ENCODE assay signal across 14 cellular contexts in the genomic region with DNA sequence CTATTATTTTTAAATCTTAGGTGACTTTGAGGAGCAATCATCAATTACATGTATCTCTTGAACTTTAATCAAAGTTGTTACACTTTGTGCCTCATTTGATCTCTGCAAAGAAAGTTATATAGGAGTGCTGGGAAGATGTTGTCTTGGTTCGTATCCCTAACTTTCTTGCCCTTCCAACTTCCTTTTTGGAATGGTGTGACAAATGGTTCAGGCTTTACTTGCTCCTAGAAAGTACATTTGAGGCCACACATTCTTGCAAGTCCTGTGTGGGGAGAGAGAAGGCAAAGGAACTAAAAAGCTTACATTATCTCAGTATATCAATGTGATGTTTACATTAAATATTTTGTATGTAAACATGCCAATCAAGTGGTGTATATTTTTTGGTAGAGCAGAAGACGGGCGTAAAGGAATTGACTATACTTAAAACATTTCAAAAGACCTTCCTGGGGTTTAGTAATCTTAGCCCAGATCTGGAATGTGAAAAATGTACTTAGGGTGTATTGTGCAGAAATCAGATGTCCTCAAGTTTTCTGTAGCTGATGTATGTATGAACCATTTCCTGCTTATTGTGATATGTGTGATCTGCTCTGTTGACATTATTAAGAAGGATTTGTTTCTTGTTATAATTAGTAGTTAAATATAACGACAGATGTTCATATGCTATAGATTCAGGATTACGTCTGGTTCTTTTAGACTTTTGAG. TPM values are rescaled to one million over a fixed set of nuclear protein-coding genes. Genes with fewer than 3 reads are reported as not detected.
DNase-seq lines count a peak whose midpoint lies in the region; ATAC-seq and TF ChIP-seq lines count a peak whose summit lies in the region.
"Had no signal": no experiment of that assay in that cellular context is flagged by ENCODE, and none has a peak within 500 bp of the region (broad histone marks: within the 10 kb centered on the region; RNA-seq: fewer than 3 reads in every experiment).

No MANE protein-coding gene starts in this region.

- TF ChIP-seq CTCF in fibroblast of lung (conservative IDR thresholded peaks at IDR 0.05 in 1 of 2, IDR thresholded peaks at IDR 0.05 in 1 of 2; ENCODE audit: low read depth in 1 of 2, low read length in 2 of 2): no peak

- DNase-seq in GM03348 (ENCODE audit: low spot score) (peak; percentile 34), fibroblast of lung (ENCODE audit: low read depth in 2 of 2) (peak; percentile 42 to 70), non-pigmented ciliary epithelial cell (ENCODE audit: low read depth) (peak; percentile 67), SKM-1 (lab: John Stamatoyannopoulos, UW; ENCODE audit: unreplicated experiment) (no peak), 8988T (no peak), HT-29 (ENCODE audit: low spot score) (no peak)
- no peak for DNase-seq in stimulated activated naive CD4-positive, alpha-beta T cell (lab: John Stamatoyannopoulos, UW)
- DNase-seq: left cardiac atrium, NCI-H1417, NCI-H446 treated with DMSO at 0.1 percent for 48 hours, OCI-M1, right cardiac atrium had no signal

- no peak overlapping the region for H3K9ac ChIP-seq in fibroblast of lung (ENCODE audit: insufficient read depth, low read length)

- H3K79me2 ChIP-seq in fibroblast of lung (ENCODE audit: control insufficient read depth, insufficient read depth, low read length): no peaks in the 10 kb centered on the region

- H4K20me1 ChIP-seq in fibroblast of lung (ENCODE audit: control insufficient read depth, extremely low read depth, insufficient read depth, low read length): no peaks in the 10 kb centered on the region

- H2AFZ ChIP-seq in fibroblast of lung (ENCODE audit: low read length): no peak overlapping the region

- peak overlapping the region; percentile 15 for H3K4me2 ChIP-seq in fibroblast of lung (ENCODE audit: extremely low read depth, insufficient read depth, low read length)

- H3K9me3 ChIP-seq in fibroblast of lung (ENCODE audit: control insufficient read depth, insufficient read depth, low read depth, low read length): no peaks in the 10 kb centered on the region

- ATAC-seq in SK-N-SH treated with all-trans-retinoic acid at 6 μM for 48 hours: peak; percentile 84
- ATAC-seq: left cardiac atrium, right cardiac atrium had no signal

- H3K4me3 ChIP-seq in fibroblast of lung (replicated peaks in 1 of 4; ENCODE audit: control extremely low read depth in 1 of 4, insufficient read depth in 1 of 4, low read depth in 3 of 4, low read length in 4 of 4): no peak overlapping the region
- H3K4me3 ChIP-seq: coronary artery had no signal

- H3K4me1 ChIP-seq in fibroblast of lung (ENCODE audit: control insufficient read depth, extremely low read depth, insufficient read depth, low read length): peaks cover 3% of the 10 kb centered on the region

- H3K27ac ChIP-seq in fibroblast of lung (ENCODE audit: insufficient read depth, low read length): no peak overlapping the region
- H3K27ac ChIP-seq: coronary artery had no signal

- no peaks in the 10 kb centered on the region for H3K36me3 ChIP-seq in fibroblast of lung (ENCODE audit: control insufficient read depth, insufficient read depth, low read length)

- no peaks in the 10 kb centered on the region for H3K27me3 ChIP-seq in fibroblast of lung (ENCODE audit: control insufficient read depth, insufficient read depth, low read length)

TF ChIP-seq in SK-N-SH treated with all-trans-retinoic acid at 6 μM for 48 hours, 23 proteins besides CTCF, POLR2A, EP300 and RAD21:
- TF ChIP-seq ZNF8 (CRISPR knock-in tag; IDR thresholded peaks at IDR 0.05) (no peak), TOX (CRISPR knock-in tag; IDR thresholded peaks at IDR 0.05; ENCODE audit: borderline replicate concordance) (no peak), POU6F1 (CRISPR knock-in tag; IDR thresholded peaks at IDR 0.05; ENCODE audit: borderline replicate concordance, low read depth) (no peak), ISL1 (CRISPR knock-in tag; IDR thresholded peaks at IDR 0.05) (peak; percentile 48), ZFP3 (CRISPR knock-in tag; IDR thresholded peaks at IDR 0.05) (no peak), ARNTL (CRISPR knock-in tag; IDR thresholded peaks at IDR 0.05; ENCODE audit: borderline replicate concordance, low read depth) (no peak), OSR1 (CRISPR knock-in tag; IDR thresholded peaks at IDR 0.05) (no peak), ZFP30 (CRISPR knock-in tag; IDR thresholded peaks at IDR 0.05) (no peak)
- TF ChIP-seq, protein P1, sequence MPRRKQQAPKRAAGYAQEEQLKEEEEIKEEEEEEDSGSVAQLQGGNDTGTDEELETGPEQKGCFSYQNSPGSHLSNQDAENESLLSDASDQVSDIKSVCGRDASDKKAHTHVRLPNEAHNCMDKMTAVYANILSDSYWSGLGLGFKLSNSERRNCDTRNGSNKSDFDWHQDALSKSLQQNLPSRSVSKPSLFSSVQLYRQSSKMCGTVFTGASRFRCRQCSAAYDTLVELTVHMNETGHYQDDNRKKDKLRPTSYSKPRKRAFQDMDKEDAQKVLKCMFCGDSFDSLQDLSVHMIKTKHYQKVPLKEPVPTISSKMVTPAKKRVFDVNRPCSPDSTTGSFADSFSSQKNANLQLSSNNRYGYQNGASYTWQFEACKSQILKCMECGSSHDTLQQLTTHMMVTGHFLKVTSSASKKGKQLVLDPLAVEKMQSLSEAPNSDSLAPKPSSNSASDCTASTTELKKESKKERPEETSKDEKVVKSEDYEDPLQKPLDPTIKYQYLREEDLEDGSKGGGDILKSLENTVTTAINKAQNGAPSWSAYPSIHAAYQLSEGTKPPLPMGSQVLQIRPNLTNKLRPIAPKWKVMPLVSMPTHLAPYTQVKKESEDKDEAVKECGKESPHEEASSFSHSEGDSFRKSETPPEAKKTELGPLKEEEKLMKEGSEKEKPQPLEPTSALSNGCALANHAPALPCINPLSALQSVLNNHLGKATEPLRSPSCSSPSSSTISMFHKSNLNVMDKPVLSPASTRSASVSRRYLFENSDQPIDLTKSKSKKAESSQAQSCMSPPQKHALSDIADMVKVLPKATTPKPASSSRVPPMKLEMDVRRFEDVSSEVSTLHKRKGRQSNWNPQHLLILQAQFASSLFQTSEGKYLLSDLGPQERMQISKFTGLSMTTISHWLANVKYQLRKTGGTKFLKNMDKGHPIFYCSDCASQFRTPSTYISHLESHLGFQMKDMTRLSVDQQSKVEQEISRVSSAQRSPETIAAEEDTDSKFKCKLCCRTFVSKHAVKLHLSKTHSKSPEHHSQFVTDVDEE (CRISPR knock-in tag; IDR thresholded peaks at IDR 0.05): no peak

RNA-seq across cellular contexts. Expression of gene USP25, which starts 59.2 kb away (rescaled TPM):
- total RNA-seq in fibroblast of lung: 47.5 and 65.7 TPM in 2 replicates
- 31.3 and 40.6 TPM in 2 replicates for polyA plus RNA-seq in fibroblast of lung
- 21.7 and 25.8 TPM in 2 replicates for polyA plus RNA-seq in fibroblast of lung (2012)
- 5.2 and 20.1 TPM in 2 replicates for polyA minus RNA-seq in fibroblast of lung (ENCODE audit: low replicate concordance)
- total RNA-seq in HT-29 (2014; rRNA removed; shearing (Covaris generic)): 9.9 and 13.3 TPM in 2 replicates

Comparison
In these comparisons a context has a peak if more than half of its experiments do, and no peak if none do; other contexts are left out.
1. DNase-seq: peak in GM03348 (single experiment), fibroblast of lung (2 of 2) and non-pigmented ciliary epithelial cell (single experiment); none in SKM-1 (single experiment), 8988T (single experiment), stimulated activated naive CD4-positive, alpha-beta T cell (0 of 6) and HT-29 (single experiment).